ENCODE assay signal across 13 cellular contexts in genomic region chr14:50303744-50304471, GRCh38. TPM values are rescaled to one million over a fixed set of nuclear protein-coding genes. Genes with fewer than 3 reads are reported as not detected.
DNase-seq lines count a peak whose midpoint lies in the region; ATAC-seq, FAIRE-seq and TF ChIP-seq lines count a peak whose summit lies in the region.
"Had no signal": no experiment of that assay in that cellular context is flagged by ENCODE, and none has a peak within 500 bp of the region (broad histone marks: within the 10 kb centered on the region; RNA-seq: fewer than 3 reads in every experiment).

No MANE protein-coding gene starts in this region.

- no peak for TF ChIP-seq CTCF in CD14-positive monocyte (IDR thresholded peaks at IDR 0.05)
- TF ChIP-seq CTCF in K562 (IDR thresholded peaks at IDR 0.05 in 2 of 3, conservative IDR thresholded peaks at IDR 0.05 in 1 of 3; ENCODE audit: insufficient read depth in 2 of 3, low read depth in 1 of 3, low read length in 3 of 3), result no peak
- no peak for TF ChIP-seq CTCF in HepG2 (CRISPR knock-in tag; IDR thresholded peaks at IDR 0.05)
- no peak for TF ChIP-seq CTCF in tibial artery (IDR thresholded peaks at IDR 0.05)

- no peak overlapping the region for H3K9ac ChIP-seq in K562 (ENCODE audit: insufficient read depth in 1 of 2, low read depth in 2 of 2, low read length in 2 of 2)
- H3K9ac ChIP-seq in HepG2 (ENCODE audit: insufficient read depth, low read depth, low read length), result no peak overlapping the region

- H3K4me1 ChIP-seq in K562 (replicated peaks in 1 of 2; ENCODE audit: control insufficient read depth in 2 of 2, insufficient read depth in 2 of 2, low read length in 2 of 2) (peaks cover 8 to 13% of the 10 kb centered on the region in 2 experiments; a peak in 4 of 5 replicates), HepG2 (ENCODE audit: insufficient read depth, low read length) (peaks cover 23% of the 10 kb centered on the region), tibial artery (no peaks in the 10 kb centered on the region)
- H3K4me1 ChIP-seq: prostate gland had no signal

- H3K27ac Mint-ChIP-seq in CD14-positive monocyte, result peak overlapping the region in 1 of 7 donors; percentile 46
- H3K27ac Mint-ChIP-seq: activated T-cell treated with anti-CD3 and anti-CD28 coated beads, Interleukin-2, amount 50 U/mL, for 72 hours; dendritic cell treated with granulocyte-macrophage colony-stimulating factor and Interleukin-4, amounts not matched to agents 40 ng/mL and 50 ng/mL, for 4 days had no signal

- POLR2A ChIA-PET in K562 (lab: Yijun Ruan, JAX), result interaction anchor here (0.6 to 1.5 kb wide), 2 partner anchors 9 to 332 kb away, joined by 3 to 7 read pairs; partner anchors contain the start of genes DMAC2L and L2HGDH
- POLR2A ChIA-PET in HepG2 (lab: Yijun Ruan, JAX), result interaction anchor here (0.6 to 2.0 kb wide), 2 partner anchors 8 to 33 kb away, joined by 4 to 27 read pairs; partner anchors contain the start of genes DMAC2L and L2HGDH

- H4K20me1 ChIP-seq in K562 (replicated peaks; ENCODE audit: control insufficient read depth, insufficient read depth, low read length) (no peaks in the 10 kb centered on the region), HepG2 (ENCODE audit: insufficient read depth, low read length) (no peaks in the 10 kb centered on the region)

- peak; percentile 49 for DNase-seq in CD14-positive monocyte (ENCODE audit: low spot score)
- peak; percentile 96 for DNase-seq in MV-4-11 (lab: John Stamatoyannopoulos, UW)
- DNase-seq in K562 (ENCODE audit: extremely low read depth in 1 of 4, low spot score in 3 of 4), result peak in 2 of 4 experiments; percentile 37 to 67
- peak; percentile 93 for DNase-seq in HepG2 (ENCODE audit: low spot score)
- no peak for DNase-seq in NCI-H187 (lab: John Stamatoyannopoulos, UW)
- no peak for DNase-seq in tibial artery
- DNase-seq in NCI-H1417 treated with DMSO at 0.1 percent for 48 hours (lab: John Stamatoyannopoulos, UW), result no peak
- no peak for DNase-seq in NCI-H1105 (lab: John Stamatoyannopoulos, UW)
- DNase-seq: activated T-cell treated with anti-CD3 and anti-CD28 coated beads, Interleukin-2, amount 50 U/mL, for 72 hours; NCI-H2107; T-helper 1 cell had no signal

- H3K36me3 ChIP-seq in K562 (ENCODE audit: control insufficient read depth, insufficient read depth, low read length) (peaks cover 21% of the 10 kb centered on the region; the same call in 2 of the 3 replicates), HepG2 (replicated peaks in 1 of 2; ENCODE audit: control insufficient read depth in 1 of 2, insufficient read depth in 2 of 2, low read length in 2 of 2) (0 out of 5 replicates have a peak, but pooled peaks cover 0 to 2% of the 10 kb centered on the region in 2 experiments), tibial artery (no peaks in the 10 kb centered on the region)
- H3K36me3 ChIP-seq: prostate gland had no signal

- H3K9me1 ChIP-seq in K562 (ENCODE audit: control insufficient read depth, insufficient read depth, low read length), result no peaks in the 10 kb centered on the region

- H3K9me3 Mint-ChIP-seq in CD14-positive monocyte, result no peaks in the 10 kb centered on the region
- H3K9me3 Mint-ChIP-seq: activated T-cell treated with anti-CD3 and anti-CD28 coated beads, Interleukin-2, amount 50 U/mL, for 72 hours; dendritic cell treated with granulocyte-macrophage colony-stimulating factor and Interleukin-4, amounts not matched to agents 40 ng/mL and 50 ng/mL, for 4 days had no signal

- H3K9me3 ChIP-seq in K562 (replicated peaks; ENCODE audit: control insufficient read depth, insufficient read depth, low read depth, low read length) (no peaks in the 10 kb centered on the region), HepG2 (ENCODE audit: low read length) (no peaks in the 10 kb centered on the region), tibial artery (no peaks in the 10 kb centered on the region)
- H3K9me3 ChIP-seq: prostate gland had no signal

- H3K36me3 Mint-ChIP-seq in CD14-positive monocyte, result peaks cover 2% of the 10 kb centered on the region in 2 donors

- intact Hi-C loops in CD14-positive monocyte (cut with micrococcal nuclease) (no loop called here), K562 (cut with micrococcal nuclease) (no loop called here), HepG2 (cut with micrococcal nuclease; ENCODE audit: unreplicated experiment) (no loop called here), tibial artery (cut with DNase I; ENCODE audit: low total_unique reads) (no loop called here)

- WGBS in K562 (ENCODE audit: insufficient coverage, low coverage, missing lambda C conversion rate), result 23% methylated on average over 7 of the region's 8 CpGs
- WGBS in HepG2 (ENCODE audit: low lambda C conversion rate), result 36% methylated on average over 8 of the region's 8 CpGs

- peaks cover 5% of the 10 kb centered on the region for H3K4me1 Mint-ChIP-seq in CD14-positive monocyte

- CTCF ChIA-PET in K562 (lab: Yijun Ruan, JAX; ENCODE audit: low intra/inter-chr PET ratio), result no interaction called here
- CTCF ChIA-PET in HepG2 (lab: Yijun Ruan, JAX; ENCODE audit: low intra/inter-chr PET ratio, low total read pairs), result no interaction called here

- BruUV-seq in K562 (replicated peaks; lab: Mats Ljungman, UMichigan) (no TSS peak), HepG2 (replicated peaks; lab: Mats Ljungman, UMichigan) (no TSS peak)

- FAIRE-seq in K562 (lab: Jason Lieb, UNC) (peak; percentile 82), HepG2 (lab: Jason Lieb, UNC) (peak; percentile 98)

- H2AFZ ChIP-seq in K562 (ENCODE audit: low read depth, low read length) (peak overlapping the region; percentile 31; the same call in 1 of the 2 replicates), HepG2 (ENCODE audit: low read length) (no peak overlapping the region)

- in situ Hi-C loops in K562 (cut with MboI) (no loop called here), HepG2 (cut with HindIII; ENCODE audit: extremely low pct_ligation_motif_present, low pct_unique_long_range_greater_than_20kb) (no loop called here)

- no peak; the same call in 1 of the 2 replicates for TF ChIP-seq EP300 in K562 (IDR thresholded peaks at IDR 0.05; ENCODE audit: low read length)
- peak; percentile 28 to 77; a peak in 2 of 4 replicates for TF ChIP-seq EP300 in HepG2 (IDR thresholded peaks at IDR 0.05; ENCODE audit: low read depth in 2 of 2, low read length in 2 of 2)
- TF ChIP-seq EP300 in HepG2 (CRISPR knock-in tag; IDR thresholded peaks at IDR 0.05; ENCODE audit: borderline replicate concordance), result peak; percentile 66; the same call in 1 of the 2 replicates

- H3K4me2 ChIP-seq in K562 (ENCODE audit: insufficient read depth, low read length), result no peak overlapping the region; the same call in 1 of the 2 replicates
- H3K4me2 ChIP-seq in HepG2 (ENCODE audit: low read depth, low read length), result no peak overlapping the region

- H3K4me3 ChIP-seq in K562, result no peak overlapping the region
- H3K4me3 ChIP-seq in HepG2 (replicated peaks in 1 of 3; ENCODE audit: insufficient read depth in 1 of 3, low read depth in 2 of 3, low read length in 3 of 3), result no peak overlapping the region
- no peak overlapping the region for H3K4me3 ChIP-seq in tibial artery
- H3K4me3 ChIP-seq: prostate gland had no signal

- peak; percentile 84 for ATAC-seq in K562
- ATAC-seq in HepG2, result peak; percentile 99
- ATAC-seq: activated T-cell treated with anti-CD3 and anti-CD28 coated beads, Interleukin-2, amount 50 U/mL, for 72 hours had no signal

- H3K27me3 ChIP-seq in K562 (ENCODE audit: control insufficient read depth in 2 of 2, insufficient read depth in 2 of 2, low read length in 2 of 2) (no peaks in the 10 kb centered on the region), HepG2 (ENCODE audit: control insufficient read depth in 1 of 2, insufficient read depth in 2 of 2, low read length in 2 of 2) (no peaks in the 10 kb centered on the region), tibial artery (no peaks in the 10 kb centered on the region)

- no peak for TF ChIP-seq RAD21 in K562 (CRISPR knock-in tag; conservative IDR thresholded peaks at IDR 0.05 in 1 of 2, IDR thresholded peaks at IDR 0.05 in 1 of 2)
- no peak for TF ChIP-seq RAD21 in HepG2 (CRISPR knock-in tag; IDR thresholded peaks at IDR 0.05)

- H3K4me3 Mint-ChIP-seq in CD14-positive monocyte, result no peak overlapping the region
- H3K4me3 Mint-ChIP-seq: activated T-cell treated with anti-CD3 and anti-CD28 coated beads, Interleukin-2, amount 50 U/mL, for 72 hours; dendritic cell treated with granulocyte-macrophage colony-stimulating factor and Interleukin-4, amounts not matched to agents 40 ng/mL and 50 ng/mL, for 4 days had no signal

- TF ChIP-seq POLR2A in K562 (conservative IDR thresholded peaks at IDR 0.05), result no peak
- TF ChIP-seq POLR2A in HepG2 (IDR thresholded peaks at IDR 0.05; ENCODE audit: insufficient read depth in 1 of 2, low read depth in 2 of 2, low read length in 2 of 2), result no peak

- H3K79me2 ChIP-seq in K562 (ENCODE audit: control insufficient read depth, insufficient read depth, low read length), result peaks cover 34% of the 10 kb centered on the region
- H3K79me2 ChIP-seq in HepG2 (ENCODE audit: insufficient read depth, low read length), result no peaks in the 10 kb centered on the region

- H3K27ac ChIP-seq in K562 (ENCODE audit: extremely low read depth, low read depth, low read length), result peak overlapping the region; percentile 58; the same call in 1 of the 3 replicates
- H3K27ac ChIP-seq in HepG2 (ENCODE audit: extremely low read length, insufficient read depth, low read length), result no peak overlapping the region
- no peak overlapping the region for H3K27ac ChIP-seq in tibial artery
- H3K27ac ChIP-seq: prostate gland had no signal

- peaks cover 0 to 2% (median 0%) of the 10 kb centered on the region in 3 donors for H3K27me3 Mint-ChIP-seq in CD14-positive monocyte (ENCODE audit: low read depth in 3 of 3)
- H3K27me3 Mint-ChIP-seq: dendritic cell treated with granulocyte-macrophage colony-stimulating factor and Interleukin-4, amounts not matched to agents 40 ng/mL and 50 ng/mL, for 4 days had no signal

RNA-seq across cellular contexts. Expression of gene L2HGDH, which starts 8.1 kb away (rescaled TPM):
- under 1 TPM; 0.11 to 0.86 TPM for polyA plus RNA-seq in CD14-positive monocyte
- total RNA-seq in K562 (2011; cell fraction: chromatin; rRNA removed; ENCODE audit: low replicate concordance), result 11.9 and 17.6 TPM in 2 replicates
- 9.2 and 10.3 TPM in 2 replicates for total RNA-seq in K562 (2011; cell fraction: nucleolus; rRNA removed)
- total RNA-seq in K562 (2011; cell fraction: nucleoplasm; rRNA removed), result 9.9 and 15.2 TPM in 2 replicates
- total RNA-seq in K562 (2014; rRNA removed), result 14.4 and 16.1 TPM in 2 replicates
- total RNA-seq in K562 (2014; rRNA removed; fragmentation: Illumina TruSeq; extraction: Trizol), result 10.5 TPM in 2 replicates
- total RNA-seq in K562 (2015; rRNA removed; fragmentation: Illumina TruSeq; extraction: Trizol), result 8.8 and 9.3 TPM in 2 replicates
- 10.3 and 12.7 TPM in 2 replicates for total RNA-seq in K562 (2021)
- 9.4 and 11.1 TPM in 2 replicates for polyA plus RNA-seq in K562 (2011; rRNA removed)
- 6.2 and 9.2 TPM in 2 replicates for polyA plus RNA-seq in K562 (2011; cell fraction: cytosol; rRNA removed)
- polyA plus RNA-seq in K562 (2011; cell fraction: nucleus; rRNA removed), result 5.5 and 7.9 TPM in 2 replicates
- 6.1 and 10.2 TPM in 2 replicates for polyA plus RNA-seq in K562 (2012)
- polyA plus RNA-seq in K562 (2014; fragmentation: Illumina TruSeq; extraction: Trizol), result 10.1 TPM in 2 replicates
- 1 to 10 TPM; 1.7 to 2.1 TPM for polyA plus RNA-seq in K562 (2014; fragmentation: Nextera tagmentation; extraction: Ambion mirVana)
- 11.8 and 12.0 TPM in 2 replicates for polyA plus RNA-seq in K562 (2014; rRNA removed)
- 10.3 and 12.6 TPM in 2 replicates for polyA minus RNA-seq in K562 (2011; rRNA and poly(A)+ RNA removed)
- 7.9 and 11.0 TPM in 2 replicates for polyA minus RNA-seq in K562 (2011; cell fraction: cytosol; rRNA and poly(A)+ RNA removed)
- 5.4 and 13.8 TPM in 2 replicates for polyA minus RNA-seq in K562 (2011; cell fraction: nucleus; rRNA and poly(A)+ RNA removed)
- total RNA-seq in HepG2 (2016; rRNA removed; fragmentation: Illumina TruSeq; extraction: Trizol), result 5.0 and 7.4 TPM in 2 replicates
- total RNA-seq in HepG2 (2016; cell fraction: cytosol; rRNA removed; fragmentation: Illumina TruSeq; extraction: Trizol; ENCODE audit: low read depth), result 10.4 and 10.5 TPM in 2 replicates
- 4.9 and 8.4 TPM in 2 replicates for total RNA-seq in HepG2 (2016; cell fraction: insoluble cytoplasmic fraction; rRNA removed; fragmentation: Illumina TruSeq; extraction: Trizol)
- 6.0 and 6.4 TPM in 2 replicates for total RNA-seq in HepG2 (2016; cell fraction: membrane; rRNA removed; fragmentation: Illumina TruSeq; extraction: Trizol)
- total RNA-seq in HepG2 (2016; cell fraction: nucleus; rRNA removed; fragmentation: Illumina TruSeq; extraction: Trizol), result 3.4 and 4.9 TPM in 2 replicates
- polyA plus RNA-seq in HepG2 (2011; rRNA removed), result 2.3 and 3.3 TPM in 2 replicates
- 2.1 and 2.6 TPM in 2 replicates for polyA plus RNA-seq in HepG2 (2011; cell fraction: cytosol; rRNA removed)
- polyA plus RNA-seq in HepG2 (2011; cell fraction: nucleus; rRNA removed), result 1.1 and 1.7 TPM in 2 replicates
- 2.5 and 3.4 TPM in 2 replicates for polyA plus RNA-seq in HepG2 (2012)
- polyA plus RNA-seq in HepG2 (2016; cell fraction: cytosol; fragmentation: Illumina TruSeq; extraction: Trizol; ENCODE audit: low read depth), result 0.43 and 0.51 TPM in 2 replicates
- 5.4 and 6.1 TPM in 2 replicates for polyA plus RNA-seq in HepG2 (2016; cell fraction: insoluble cytoplasmic fraction; fragmentation: Illumina TruSeq; extraction: Trizol; ENCODE audit: low read depth)
- polyA plus RNA-seq in HepG2 (2016; cell fraction: membrane; fragmentation: Illumina TruSeq; extraction: Trizol; ENCODE audit: low read depth), result 0.57 and 0.84 TPM in 2 replicates
- 4.3 and 5.0 TPM in 2 replicates for polyA plus RNA-seq in HepG2 (2016; cell fraction: nucleus; fragmentation: Illumina TruSeq; extraction: Trizol; ENCODE audit: insufficient read depth, low read depth)
- polyA minus RNA-seq in HepG2 (2011; rRNA and poly(A)+ RNA removed; ENCODE audit: low replicate concordance), result 5.1 and 6.6 TPM in 2 replicates
- 2.2 and 2.7 TPM in 2 replicates for polyA minus RNA-seq in HepG2 (2011; cell fraction: cytosol; rRNA and poly(A)+ RNA removed)
- polyA minus RNA-seq in HepG2 (2011; cell fraction: nucleus; rRNA and poly(A)+ RNA removed), result 4.2 and 7.2 TPM in 2 replicates

RNA-seq across cellular contexts. Expression of gene DMAC2L, which starts 8.2 kb away (rescaled TPM):
- polyA plus RNA-seq in CD14-positive monocyte (10 to 100 TPM; 13.4 to 17.3 TPM), K562 (2011; rRNA removed) (14.6 and 15.4 TPM in 2 replicates), K562 (2014; fragmentation: Illumina TruSeq; extraction: Trizol) (6.7 and 6.9 TPM in 2 replicates), K562 (2014; fragmentation: Nextera tagmentation; extraction: Ambion mirVana) (10 to 100 TPM; 37.1 to 37.2 TPM), K562 (2014; rRNA removed) (12.5 and 12.6 TPM in 2 replicates), HepG2 (2011; rRNA removed) (14.6 and 23.2 TPM in 2 replicates)
- total RNA-seq in K562 (2011; cell fraction: chromatin; rRNA removed; ENCODE audit: low replicate concordance), result 14.3 and 15.6 TPM in 2 replicates
- 9.2 and 9.3 TPM in 2 replicates for total RNA-seq in K562 (2011; cell fraction: nucleolus; rRNA removed)
- 10.2 and 21.3 TPM in 2 replicates for total RNA-seq in K562 (2011; cell fraction: nucleoplasm; rRNA removed)
- total RNA-seq in K562 (2014; rRNA removed) (3.2 and 4.0 TPM in 2 replicates), K562 (2014; rRNA removed; fragmentation: Illumina TruSeq; extraction: Trizol) (9.3 and 10.4 TPM in 2 replicates), K562 (2015; rRNA removed; fragmentation: Illumina TruSeq; extraction: Trizol) (5.4 and 6.1 TPM in 2 replicates), K562 (2021) (9.2 and 9.9 TPM in 2 replicates), HepG2 (2016; rRNA removed; fragmentation: Illumina TruSeq; extraction: Trizol) (19.4 and 27.4 TPM in 2 replicates)
- polyA plus RNA-seq in K562 (2011; cell fraction: cytosol; rRNA removed), result 13.6 and 14.3 TPM in 2 replicates
- 10.4 and 11.8 TPM in 2 replicates for polyA plus RNA-seq in K562 (2011; cell fraction: nucleus; rRNA removed)
- polyA plus RNA-seq in K562 (2012), result 9.3 and 11.3 TPM in 2 replicates
- 9.8 and 13.3 TPM in 2 replicates for polyA minus RNA-seq in K562 (2011; rRNA and poly(A)+ RNA removed)
- 3.3 and 7.7 TPM in 2 replicates for polyA minus RNA-seq in K562 (2011; cell fraction: cytosol; rRNA and poly(A)+ RNA removed)
- 7.3 and 8.2 TPM in 2 replicates for polyA minus RNA-seq in K562 (2011; cell fraction: nucleus; rRNA and poly(A)+ RNA removed)
- total RNA-seq in HepG2 (2016; cell fraction: cytosol; rRNA removed; fragmentation: Illumina TruSeq; extraction: Trizol; ENCODE audit: low read depth), result 10.3 and 11.7 TPM in 2 replicates
- 23.4 and 25.5 TPM in 2 replicates for total RNA-seq in HepG2 (2016; cell fraction: insoluble cytoplasmic fraction; rRNA removed; fragmentation: Illumina TruSeq; extraction: Trizol)
- 16.0 and 17.6 TPM in 2 replicates for total RNA-seq in HepG2 (2016; cell fraction: membrane; rRNA removed; fragmentation: Illumina TruSeq; extraction: Trizol)
- 13.5 and 14.7 TPM in 2 replicates for total RNA-seq in HepG2 (2016; cell fraction: nucleus; rRNA removed; fragmentation: Illumina TruSeq; extraction: Trizol)
- polyA plus RNA-seq in HepG2 (2011; cell fraction: cytosol; rRNA removed), result 21.5 and 25.4 TPM in 2 replicates
- 10.4 and 12.7 TPM in 2 replicates for polyA plus RNA-seq in HepG2 (2011; cell fraction: nucleus; rRNA removed)
- 13.8 and 15.5 TPM in 2 replicates for polyA plus RNA-seq in HepG2 (2012)
- 14.1 and 16.6 TPM in 2 replicates for polyA plus RNA-seq in HepG2 (2016; cell fraction: cytosol; fragmentation: Illumina TruSeq; extraction: Trizol; ENCODE audit: low read depth)
- polyA plus RNA-seq in HepG2 (2016; cell fraction: insoluble cytoplasmic fraction; fragmentation: Illumina TruSeq; extraction: Trizol; ENCODE audit: low read depth), result 30.2 and 31.0 TPM in 2 replicates
- 14.7 and 20.0 TPM in 2 replicates for polyA plus RNA-seq in HepG2 (2016; cell fraction: membrane; fragmentation: Illumina TruSeq; extraction: Trizol; ENCODE audit: low read depth)
- 15.0 and 25.9 TPM in 2 replicates for polyA plus RNA-seq in HepG2 (2016; cell fraction: nucleus; fragmentation: Illumina TruSeq; extraction: Trizol; ENCODE audit: insufficient read depth, low read depth)
- 13.6 and 16.5 TPM in 2 replicates for polyA minus RNA-seq in HepG2 (2011; rRNA and poly(A)+ RNA removed; ENCODE audit: low replicate concordance)
- 8.0 and 8.6 TPM in 2 replicates for polyA minus RNA-seq in HepG2 (2011; cell fraction: cytosol; rRNA and poly(A)+ RNA removed)
- polyA minus RNA-seq in HepG2 (2011; cell fraction: nucleus; rRNA and poly(A)+ RNA removed), result 20.9 and 26.0 TPM in 2 replicates

Comparison
In these comparisons a context has a peak if more than half of its experiments do, and no peak if none do; other contexts are left out.
1. DNase-seq: peak in CD14-positive monocyte (single experiment), MV-4-11 (single experiment) and HepG2 (single experiment); none in NCI-H187 (0 of 2), tibial artery (0 of 2), NCI-H1417 treated with DMSO at 0.1 percent for 48 hours (single experiment) and NCI-H1105 (single experiment).